In genomic region chr9:88658311-88658822, GRCh38 we compare ENCODE assay signal across 14 cellular contexts.
A peak's percentile ranks its signal among the peaks of the same experiment; 100 is the strongest.
DNase-seq lines count a peak whose midpoint lies in the region; ATAC-seq, FAIRE-seq and TF ChIP-seq lines count a peak whose summit lies in the region.
"Had no signal": no experiment of that assay in that cellular context is flagged by ENCODE, and none has a peak within 500 bp of the region (broad histone marks: within the 10 kb centered on the region; RNA-seq: fewer than 3 reads in every experiment).

No MANE protein-coding gene starts in this region.

- H3K27ac ChIP-seq in kidney (ENCODE audit: low read depth in 2 of 2, low read length in 2 of 2) (no peak overlapping the region), upper lobe of right lung (no peak overlapping the region), coronary artery (peak overlapping the region in 1 of 2 donors; percentile 10)
- H3K27ac ChIP-seq: KMS-11 had no signal

- H3K4me1 ChIP-seq in kidney (ENCODE audit: control insufficient read depth in 1 of 2, insufficient read depth in 1 of 2, low read depth in 1 of 2, low read length in 2 of 2) (peaks cover 4 to 8% of the 10 kb centered on the region in 2 donors), upper lobe of right lung (no peaks in the 10 kb centered on the region)

- intact Hi-C loops in kidney (cut with DNase I): no loop called here
- intact Hi-C loops in upper lobe of right lung (cut with DNase I): no loop called here

- H3K36me3 ChIP-seq in kidney (ENCODE audit: control insufficient read depth in 1 of 2, insufficient read depth in 2 of 2, low read length in 2 of 2) (no peaks in the 10 kb centered on the region), upper lobe of right lung (no peaks in the 10 kb centered on the region)

- ATAC-seq in upper lobe of right lung: peak; percentile 23
- ATAC-seq: activated CD8-positive, alpha-beta T cell treated with anti-CD3 and anti-CD28 coated beads, Interleukin-2, amount 10 ng/mL, durations not matched to agents 7 days and 5 days had no signal

- H3K27ac Mint-ChIP-seq in chondrocyte (ENCODE audit: unreplicated experiment): no peak overlapping the region
- H3K27ac Mint-ChIP-seq: activated CD8-positive, alpha-beta T cell treated with anti-CD3 and anti-CD28 coated beads, Interleukin-2, amount 10 ng/mL, durations not matched to agents 7 days and 5 days had no signal

- H3K27me3 ChIP-seq in upper lobe of right lung: no peaks in the 10 kb centered on the region

- H3K27me3 Mint-ChIP-seq in chondrocyte (ENCODE audit: low read depth): peaks cover 2% of the 10 kb centered on the region

- no peaks in the 10 kb centered on the region for H3K36me3 Mint-ChIP-seq in chondrocyte (ENCODE audit: low read depth)

- no peak for FAIRE-seq in kidney (lab: Jason Lieb, UNC)
- FAIRE-seq: frontal cortex had no signal

- no peak overlapping the region for H3K9ac ChIP-seq in kidney (ENCODE audit: low read length in 2 of 2)
- H3K9ac ChIP-seq: KMS-11 had no signal

- peaks cover 5% of the 10 kb centered on the region for H3K4me1 Mint-ChIP-seq in chondrocyte (ENCODE audit: low read depth)

- peak; percentile 64 for DNase-seq in NCI-H1105 treated with DMSO at 0.1 percent for 48 hours (lab: John Stamatoyannopoulos, UW)
- peak; percentile 60 for DNase-seq in choroid plexus epithelial cell (ENCODE audit: low read depth)
- DNase-seq in kidney: peak; percentile 68
- DNase-seq in upper lobe of right lung: no peak
- no peak for DNase-seq in globus pallidus (ENCODE audit: low spot score)
- no peak for DNase-seq in chondrocyte (ENCODE audit: low spot score)
- DNase-seq in coronary artery (ENCODE audit: low spot score): no peak
- DNase-seq: activated CD8-positive, alpha-beta T cell treated with anti-CD3 and anti-CD28 coated beads, Interleukin-2, amount 10 ng/mL, durations not matched to agents 7 days and 5 days; DND-41; midbrain; T-helper 1 cell had no signal

- H3K9me3 ChIP-seq in kidney (ENCODE audit: control insufficient read depth in 1 of 2, low read length in 2 of 2): no peaks in the 10 kb centered on the region
- no peaks in the 10 kb centered on the region for H3K9me3 ChIP-seq in upper lobe of right lung

- no peak for TF ChIP-seq CTCF in choroid plexus epithelial cell (conservative IDR thresholded peaks at IDR 0.05; ENCODE audit: low read depth, low read length)
- TF ChIP-seq CTCF in kidney (IDR thresholded peaks at IDR 0.05; ENCODE audit: borderline replicate concordance, extremely low read depth, insufficient read depth): no peak
- TF ChIP-seq CTCF in upper lobe of right lung (IDR thresholded peaks at IDR 0.05): no peak
- TF ChIP-seq CTCF in chondrocyte (IDR thresholded peaks at IDR 0.05): no peak
- TF ChIP-seq CTCF in coronary artery (IDR thresholded peaks at IDR 0.05): no peak

- H3K9me3 Mint-ChIP-seq in chondrocyte (ENCODE audit: low read depth): peaks cover 3% of the 10 kb centered on the region

- no peak overlapping the region for H3K4me3 Mint-ChIP-seq in chondrocyte (ENCODE audit: unreplicated experiment)
- H3K4me3 Mint-ChIP-seq: activated CD8-positive, alpha-beta T cell treated with anti-CD3 and anti-CD28 coated beads, Interleukin-2, amount 10 ng/mL, durations not matched to agents 7 days and 5 days had no signal

- H3K4me3 ChIP-seq in choroid plexus epithelial cell (ENCODE audit: low read depth, low read length) (no peak overlapping the region), kidney (ENCODE audit: low read length in 2 of 2) (no peak overlapping the region), upper lobe of right lung (no peak overlapping the region), coronary artery (no peak overlapping the region)
- H3K4me3 ChIP-seq: skin epidermis had no signal

Comparison
In these comparisons a context has a peak if more than half of its experiments do, and no peak if none do; other contexts are left out.
1. DNase-seq: peak in NCI-H1105 treated with DMSO at 0.1 percent for 48 hours (single experiment), choroid plexus epithelial cell (single experiment) and kidney (single experiment); none in upper lobe of right lung (single experiment), globus pallidus (single experiment), chondrocyte (single experiment) and coronary artery (single experiment).